Comparison of ENCODE assay signal across 26 cellular contexts in genomic region chr2:232456296-232457120, GRCh38. TPM values are rescaled to one million over a fixed set of nuclear protein-coding genes. Genes with fewer than 3 reads are reported as not detected.
"Had no signal": no experiment of that assay in that cellular context is flagged by ENCODE, and none has a peak within 500 bp of the region (broad histone marks: within the 10 kb centered on the region; RNA-seq: fewer than 3 reads in every experiment).

No MANE protein-coding gene starts in this region.

- H3K4me3 ChIP-seq: breast epithelium, dorsolateral prefrontal cortex, esophagus squamous epithelium, transverse colon had no signal

- H3K27ac ChIP-seq: breast epithelium, dorsolateral prefrontal cortex, esophagus squamous epithelium, parathyroid adenoma had no signal

- DNase-seq: activated CD4-positive, alpha-beta T cell treated with anti-CD3 and anti-CD28 coated beads for 48 hours; activated CD8-positive, alpha-beta memory T cell treated with anti-CD3 and anti-CD28 coated beads, Interleukin-2, amount 50 U/mL, for 4 hours; activated CD8-positive, alpha-beta T cell treated with anti-CD3 and anti-CD28 coated beads for 36 hours; activated naive CD4-positive, alpha-beta T cell; activated naive CD8-positive, alpha-beta T cell treated with anti-CD3 and anti-CD28 coated beads, Interleukin-2, amount 50 U/mL, for 24 hours; esophagus squamous epithelium; glutamatergic neuron; immature natural killer cell; naive thymus-derived CD4-positive, alpha-beta T cell; retina; stimulated activated CD4-positive, alpha-beta T cell treated with anti-CD3 and anti-CD28 coated beads, Interleukin-4, amount 100 ng/mL, for 24 hours; stimulated activated naive CD4-positive, alpha-beta T cell treated with Interleukin-2 at 50 U/mL for 16 hours; substantia nigra; T-helper 17 cell had no signal

- H3K9ac ChIP-seq: parathyroid adenoma had no signal

- ATAC-seq: activated CD8-positive, alpha-beta T cell treated with anti-CD3 and anti-CD28 coated beads for 36 hours; activated naive CD8-positive, alpha-beta T cell treated with anti-CD3 and anti-CD28 coated beads, Interleukin-2, amount 50 U/mL, for 24 hours; naive thymus-derived CD4-positive, alpha-beta T cell; T-helper 17 cell; WTC11 had no signal

- H3K9me3 ChIP-seq: breast epithelium, esophagus squamous epithelium, transverse colon had no signal

- H2AFZ ChIP-seq: parathyroid adenoma had no signal

- H3K79me2 ChIP-seq: parathyroid adenoma had no signal

- H3K36me3 ChIP-seq: breast epithelium, esophagus squamous epithelium, transverse colon had no signal

- H3K4me1 ChIP-seq: breast epithelium, esophagus squamous epithelium, parathyroid adenoma had no signal

RNA-seq across cellular contexts. Expression of gene ALPI, which starts 0.6 kb away (rescaled TPM):
- total RNA-seq: activated CD8-positive, alpha-beta T cell treated with anti-CD3 and anti-CD28 coated beads for 36 hours; activated T-helper 1 cell treated with anti-CD3 and anti-CD28 coated beads, Interleukin-12 subunit alpha, Interleukin-12 subunit beta, Interleukin-2, Interleukin-4 antibody, amounts not matched to agents 30 ng/mL and 10 ng/mL and 1 ng/mL, durations not matched to agents 14 hours and 24 hours and 36 hours; aorta; cerebellum; dorsolateral prefrontal cortex; esophagus squamous epithelium; fibroblast of villous mesenchyme; lung microvascular endothelial cell; naive thymus-derived CD4-positive, alpha-beta T cell; skeletal muscle tissue; T-helper 17 cell; WTC11 had no signal
- polyA plus RNA-seq: immature natural killer cell; naive thymus-derived CD4-positive, alpha-beta T cell had no signal

RNA-seq across cellular contexts. Expression of gene ECEL1, which starts 31.1 kb away (rescaled TPM):
- total RNA-seq: activated T-helper 1 cell treated with anti-CD3 and anti-CD28 coated beads, Interleukin-12 subunit alpha, Interleukin-12 subunit beta, Interleukin-2, Interleukin-4 antibody, amounts not matched to agents 30 ng/mL and 10 ng/mL and 1 ng/mL, durations not matched to agents 14 hours and 24 hours and 36 hours; fibroblast of villous mesenchyme; left colon; lung microvascular endothelial cell; naive thymus-derived CD4-positive, alpha-beta T cell; T-helper 17 cell; transverse colon had no signal
- polyA plus RNA-seq: aorta; immature natural killer cell; naive thymus-derived CD4-positive, alpha-beta T cell had no signal

RNA-seq across cellular contexts. Expression of gene ALPG, which starts 49.9 kb away (rescaled TPM):
- total RNA-seq: activated CD8-positive, alpha-beta T cell treated with anti-CD3 and anti-CD28 coated beads for 36 hours; activated T-helper 1 cell treated with anti-CD3 and anti-CD28 coated beads, Interleukin-12 subunit alpha, Interleukin-12 subunit beta, Interleukin-2, Interleukin-4 antibody, amounts not matched to agents 30 ng/mL and 10 ng/mL and 1 ng/mL, durations not matched to agents 14 hours and 24 hours and 36 hours; aorta; breast epithelium; cerebellum; esophagus squamous epithelium; fibroblast of villous mesenchyme; lung microvascular endothelial cell; naive thymus-derived CD4-positive, alpha-beta T cell; skeletal muscle tissue; T-helper 17 cell; transverse colon had no signal
- polyA plus RNA-seq: aorta; immature natural killer cell; naive thymus-derived CD4-positive, alpha-beta T cell had no signal
